ENCODE assay signal across 17 cellular contexts in the genomic region with DNA sequence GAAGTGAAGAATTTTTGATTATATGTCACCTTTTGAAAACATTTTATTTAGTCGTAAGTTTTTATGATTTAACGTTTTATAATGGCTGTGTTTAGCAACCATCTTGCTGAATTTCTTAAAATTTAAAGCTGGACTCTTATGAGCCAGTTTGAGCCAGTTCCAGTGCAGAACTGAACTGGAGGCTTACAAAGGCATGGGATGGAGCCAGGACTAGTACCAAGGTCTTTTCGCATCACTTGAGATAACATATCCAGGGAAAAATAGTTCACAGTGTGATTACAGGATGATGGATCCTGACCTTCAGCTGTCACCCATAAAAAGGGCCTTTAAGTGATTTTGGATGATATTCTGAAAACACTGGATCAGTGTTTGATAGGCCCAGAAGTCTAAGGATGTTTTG. TPM values are rescaled to one million over a fixed set of nuclear protein-coding genes. Genes with fewer than 3 reads are reported as not detected.
DNase-seq lines count a peak whose midpoint lies in the region; ATAC-seq and TF ChIP-seq lines count a peak whose summit lies in the region.
"Had no signal": no experiment of that assay in that cellular context is flagged by ENCODE, and none has a peak within 500 bp of the region (broad histone marks: within the 10 kb centered on the region; RNA-seq: fewer than 3 reads in every experiment).

No MANE protein-coding gene starts in this region.

- CTCF ChIA-PET in MCF 10A (lab: Yijun Ruan, JAX): no interaction called here
- CTCF ChIA-PET in mammary epithelial cell (lab: Charles Lee; ENCODE audit: low non-redundant PET): no interaction called here
- CTCF ChIA-PET in WTC11 (lab: Charles Lee): interaction anchor here (1.2 kb wide), 1 partner anchor 54 kb away, joined by 7 read pairs; no protein-coding TSS in a partner anchor

- H3K27me3 ChIP-seq in mammary epithelial cell (ENCODE audit: insufficient read depth, low read length) (no peaks in the 10 kb centered on the region), esophagus muscularis mucosa (no peaks in the 10 kb centered on the region), ascending aorta (no peaks in the 10 kb centered on the region)
- H3K27me3 ChIP-seq: BLaER1 had no signal

- TF ChIP-seq POLR2A in esophagus muscularis mucosa (IDR thresholded peaks at IDR 0.05; ENCODE audit: low read depth): no peak

- in situ Hi-C loops in mammary epithelial cell (cut with MboI; ENCODE audit: low sequenced_read_pairs in 2 of 2): no loop called here

- H3K79me2 ChIP-seq in mammary epithelial cell (ENCODE audit: insufficient read depth, low read length): no peaks in the 10 kb centered on the region

- H3K27ac ChIP-seq in mammary epithelial cell (ENCODE audit: insufficient read depth, low read depth, low read length): no peak overlapping the region
- H3K27ac ChIP-seq in esophagus muscularis mucosa (replicated peaks in 1 of 4): no peak overlapping the region
- H3K27ac ChIP-seq in ascending aorta: no peak overlapping the region
- H3K27ac ChIP-seq: 22Rv1, A549, BLaER1 had no signal

- no peaks in the 10 kb centered on the region for H3K9me3 ChIP-seq in mammary epithelial cell (replicated peaks; ENCODE audit: insufficient read depth, low read length)
- H3K9me3 ChIP-seq in esophagus muscularis mucosa: no peaks in the 10 kb centered on the region
- H3K9me3 ChIP-seq in ascending aorta: no peaks in the 10 kb centered on the region
- H3K9me3 ChIP-seq: A549, BLaER1 had no signal

- no peaks in the 10 kb centered on the region for H3K4me1 Mint-ChIP-seq in MCF 10A (ENCODE audit: insufficient read depth, unreplicated experiment)
- H3K4me1 Mint-ChIP-seq in WTC11: peaks cover 36% of the 10 kb centered on the region
- H3K4me1 Mint-ChIP-seq: CD4-positive, alpha-beta memory T cell had no signal

- ATAC-seq in WTC11 (no peak), GM21825 (IDR thresholded peaks at IDR 0.05; ENCODE audit: unreplicated experiment) (no peak)
- ATAC-seq: A549, GM23338 had no signal

- H3K4me1 ChIP-seq in mammary epithelial cell (ENCODE audit: insufficient read depth, low read length) (no peaks in the 10 kb centered on the region), esophagus muscularis mucosa (peaks cover 0 to 13% (median 0%) of the 10 kb centered on the region in 4 donors), ascending aorta (no peaks in the 10 kb centered on the region)
- H3K4me1 ChIP-seq: A549, BLaER1 had no signal

- no peak overlapping the region for H3K4me2 ChIP-seq in mammary epithelial cell (ENCODE audit: insufficient read depth, low read depth, low read length)
- H3K4me2 ChIP-seq: A549, BLaER1, GM23338 had no signal

- POLR2A ChIA-PET in MCF 10A (lab: Yijun Ruan, JAX): no interaction called here
- POLR2A ChIA-PET in WTC11 (lab: Charles Lee): no interaction called here

- H3K36me3 ChIP-seq in mammary epithelial cell (ENCODE audit: insufficient read depth, low read length) (no peaks in the 10 kb centered on the region), esophagus muscularis mucosa (peaks cover 0 to 21% (median 9%) of the 10 kb centered on the region in 4 donors), ascending aorta (no peaks in the 10 kb centered on the region)

- H3K4me3 Mint-ChIP-seq in MCF 10A (ENCODE audit: unreplicated experiment) (no peak overlapping the region), WTC11 (no peak overlapping the region)
- H3K4me3 Mint-ChIP-seq: CD14-positive monocyte; CD4-positive, alpha-beta memory T cell; GM23338 had no signal

- H3K36me3 Mint-ChIP-seq in MCF 10A (ENCODE audit: insufficient read depth, unreplicated experiment): peaks cover 29% of the 10 kb centered on the region
- H3K36me3 Mint-ChIP-seq in WTC11: peaks cover 9% of the 10 kb centered on the region

- TF ChIP-seq EP300 in esophagus muscularis mucosa (IDR thresholded peaks at IDR 0.05): no peak

- H4K20me1 ChIP-seq in mammary epithelial cell (ENCODE audit: insufficient read depth, low read length): no peaks in the 10 kb centered on the region

- dilution Hi-C loops in mammary epithelial cell (cut with HindIII; ENCODE audit: low sequenced_read_pairs): no loop called here

- WGBS in mammary epithelial cell (ENCODE audit: low coverage, missing lambda C conversion rate): 98% methylated on average over 3 of the region's 3 CpGs
- WGBS in esophagus muscularis mucosa: 93% methylated on average over 3 of the region's 3 CpGs

- H3K9me3 Mint-ChIP-seq in MCF 10A (ENCODE audit: unreplicated experiment) (no peaks in the 10 kb centered on the region), WTC11 (no peaks in the 10 kb centered on the region)
- H3K9me3 Mint-ChIP-seq: CD14-positive monocyte; CD4-positive, alpha-beta memory T cell; GM23338 had no signal

- intact Hi-C loops in MCF 10A (cut with micrococcal nuclease) (no loop called here), mammary epithelial cell (cut with micrococcal nuclease) (no loop called here), esophagus muscularis mucosa (cut with DNase I) (no loop called here), ascending aorta (cut with DNase I) (no loop called here)

- no peak overlapping the region for H3K9ac ChIP-seq in mammary epithelial cell (ENCODE audit: insufficient read depth, low read length)
- H3K9ac ChIP-seq: BLaER1 had no signal

- DNase-seq in MCF 10A (ENCODE audit: unreplicated experiment) (no peak), mammary epithelial cell (no peak), WTC11 (ENCODE audit: low spot score) (no peak), esophagus muscularis mucosa (ENCODE audit: extremely low spot score) (peak; percentile 3), NCI-H1930 (lab: John Stamatoyannopoulos, UW) (no peak), ascending aorta (ENCODE audit: low spot score in 2 of 2) (no peak)
- DNase-seq: Calu3; CD4-positive, alpha-beta memory T cell; DND-41; EL; HCEC 1CT had no signal

- BruUV-seq in MCF 10A (replicated peaks; lab: Mats Ljungman, UMichigan) (no TSS peak), mammary epithelial cell (replicated peaks; lab: Mats Ljungman, UMichigan) (no TSS peak)

- H3K4me3 ChIP-seq in mammary epithelial cell (replicated peaks in 1 of 3; ENCODE audit: insufficient read depth in 1 of 3, low read depth in 2 of 3, low read length in 3 of 3) (no peak overlapping the region), esophagus muscularis mucosa (no peak overlapping the region), ascending aorta (no peak overlapping the region)
- H3K4me3 ChIP-seq: A549, BLaER1, GM23338 had no signal

- no peak for TF ChIP-seq CTCF in MCF 10A (IDR thresholded peaks at IDR 0.05; ENCODE audit: unreplicated experiment)
- no peak for TF ChIP-seq CTCF in mammary epithelial cell (conservative IDR thresholded peaks at IDR 0.05 in 1 of 2, IDR thresholded peaks at IDR 0.05 in 1 of 2; ENCODE audit: extremely low read depth in 1 of 2, insufficient read depth in 1 of 2, low read depth in 1 of 2, low read length in 2 of 2)
- TF ChIP-seq CTCF in WTC11 (IDR thresholded peaks at IDR 0.05): no peak
- TF ChIP-seq CTCF in esophagus muscularis mucosa (IDR thresholded peaks at IDR 0.05): no peak
- TF ChIP-seq CTCF in ascending aorta (IDR thresholded peaks at IDR 0.05): no peak

- no peak overlapping the region for H2AFZ ChIP-seq in mammary epithelial cell (ENCODE audit: low read depth, low read length)
- H2AFZ ChIP-seq: GM23338 had no signal

- H3K27ac Mint-ChIP-seq in MCF 10A (ENCODE audit: low read depth, unreplicated experiment) (peak overlapping the region; percentile 16), WTC11 (peak overlapping the region; percentile 47; the same call in 1 of the 2 replicates)
- H3K27ac Mint-ChIP-seq: CD14-positive monocyte; CD4-positive, alpha-beta memory T cell had no signal

- H3K27me3 Mint-ChIP-seq in MCF 10A (ENCODE audit: insufficient read depth, unreplicated experiment) (no peaks in the 10 kb centered on the region), WTC11 (ENCODE audit: low read depth) (no peaks in the 10 kb centered on the region)
- H3K27me3 Mint-ChIP-seq: CD4-positive, alpha-beta memory T cell had no signal

TF ChIP-seq in WTC11, 78 proteins besides CTCF, POLR2A, EP300 and RAD21 (continues in another document):
- TF ChIP-seq, protein P1, sequence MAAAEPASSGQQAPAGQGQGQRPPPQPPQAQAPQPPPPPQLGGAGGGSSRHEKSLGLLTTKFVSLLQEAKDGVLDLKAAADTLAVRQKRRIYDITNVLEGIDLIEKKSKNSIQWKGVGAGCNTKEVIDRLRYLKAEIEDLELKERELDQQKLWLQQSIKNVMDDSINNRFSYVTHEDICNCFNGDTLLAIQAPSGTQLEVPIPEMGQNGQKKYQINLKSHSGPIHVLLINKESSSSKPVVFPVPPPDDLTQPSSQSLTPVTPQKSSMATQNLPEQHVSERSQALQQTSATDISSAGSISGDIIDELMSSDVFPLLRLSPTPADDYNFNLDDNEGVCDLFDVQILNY (CRISPR knock-in tag; IDR thresholded peaks at IDR 0.05): no peak
- no peak for TF ChIP-seq ATF1 (CRISPR knock-in tag; IDR thresholded peaks at IDR 0.05)
- TF ChIP-seq, protein P2, sequence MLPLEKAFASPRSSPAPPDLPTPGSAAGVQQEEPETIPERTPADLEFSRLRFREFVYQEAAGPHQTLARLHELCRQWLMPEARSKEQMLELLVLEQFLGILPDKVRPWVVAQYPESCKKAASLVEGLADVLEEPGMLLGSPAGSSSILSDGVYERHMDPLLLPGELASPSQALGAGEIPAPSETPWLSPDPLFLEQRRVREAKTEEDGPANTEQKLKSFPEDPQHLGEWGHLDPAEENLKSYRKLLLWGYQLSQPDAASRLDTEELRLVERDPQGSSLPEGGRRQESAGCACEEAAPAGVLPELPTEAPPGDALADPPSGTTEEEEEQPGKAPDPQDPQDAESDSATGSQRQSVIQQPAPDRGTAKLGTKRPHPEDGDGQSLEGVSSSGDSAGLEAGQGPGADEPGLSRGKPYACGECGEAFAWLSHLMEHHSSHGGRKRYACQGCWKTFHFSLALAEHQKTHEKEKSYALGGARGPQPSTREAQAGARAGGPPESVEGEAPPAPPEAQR (CRISPR knock-in tag; IDR thresholded peaks at IDR 0.05): no peak
- TF ChIP-seq ZNF263 (CRISPR knock-in tag; IDR thresholded peaks at IDR 0.05; ENCODE audit: low read depth): no peak
- TF ChIP-seq, protein P3, sequence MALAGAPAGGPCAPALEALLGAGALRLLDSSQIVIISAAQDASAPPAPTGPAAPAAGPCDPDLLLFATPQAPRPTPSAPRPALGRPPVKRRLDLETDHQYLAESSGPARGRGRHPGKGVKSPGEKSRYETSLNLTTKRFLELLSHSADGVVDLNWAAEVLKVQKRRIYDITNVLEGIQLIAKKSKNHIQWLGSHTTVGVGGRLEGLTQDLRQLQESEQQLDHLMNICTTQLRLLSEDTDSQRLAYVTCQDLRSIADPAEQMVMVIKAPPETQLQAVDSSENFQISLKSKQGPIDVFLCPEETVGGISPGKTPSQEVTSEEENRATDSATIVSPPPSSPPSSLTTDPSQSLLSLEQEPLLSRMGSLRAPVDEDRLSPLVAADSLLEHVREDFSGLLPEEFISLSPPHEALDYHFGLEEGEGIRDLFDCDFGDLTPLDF (CRISPR knock-in tag; IDR thresholded peaks at IDR 0.05): no peak
- TF ChIP-seq ZNF317 (CRISPR knock-in tag; IDR thresholded peaks at IDR 0.05; ENCODE audit: borderline replicate concordance, low read depth): no peak
- TF ChIP-seq EMX1 (CRISPR knock-in tag; IDR thresholded peaks at IDR 0.05): no peak

RNA-seq across cellular contexts. Expression of a gene that starts 51.0 kb away (rescaled TPM):
- 9.7 and 11.6 TPM in 2 replicates for total RNA-seq in MCF 10A (2022)
- 1 to 10 TPM; 3.3 to 7.8 TPM for total RNA-seq in mammary epithelial cell
- polyA plus RNA-seq in mammary epithelial cell: 5.3 TPM
- polyA minus RNA-seq in mammary epithelial cell: 51.2 TPM
- 24.8 to 27.2 TPM (median 26.8 TPM) in 3 replicates for total RNA-seq in WTC11 (2021)
- total RNA-seq in esophagus muscularis mucosa: 10 to 100 TPM in 3 of 4 donors, 1 to 10 TPM in 1; 8.7 to 15.1 (median 11.9) TPM
- total RNA-seq in ascending aorta: 3.1 TPM
